Comparison of ENCODE assay signal across 19 cellular contexts in the genomic region with DNA sequence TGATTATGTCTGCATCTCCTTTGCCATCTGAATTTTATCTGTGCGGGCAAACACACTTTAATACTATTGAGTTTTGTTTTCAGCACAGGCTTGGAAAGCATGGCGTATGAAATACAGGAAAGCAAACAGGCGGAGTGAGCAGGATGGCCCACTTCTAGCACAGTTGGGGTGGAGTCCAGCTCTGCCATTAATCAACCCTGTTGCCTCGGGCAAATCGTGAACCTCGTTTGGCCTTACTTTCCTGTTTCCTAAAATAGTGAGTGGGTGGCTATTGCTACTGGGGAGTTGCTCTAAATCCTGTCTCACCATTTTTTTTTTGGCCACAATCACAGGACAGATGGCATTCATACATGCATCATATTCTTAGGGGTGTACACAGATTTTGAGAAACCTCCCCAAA.
"Had no signal": no experiment of that assay in that cellular context is flagged by ENCODE, and none has a peak within 500 bp of the region (broad histone marks: within the 10 kb centered on the region; RNA-seq: fewer than 3 reads in every experiment).

No MANE protein-coding gene starts in this region.

- H3K36me3 Mint-ChIP-seq: memory B cell, WTC11 had no signal

- H3K4me3 ChIP-seq: adrenal gland, breast epithelium, hepatocyte, upper lobe of left lung had no signal

- ATAC-seq: activated T-helper 17 cell treated with anti-CD3 and anti-CD28 coated beads, Interleukin-2, amount 50 U/mL, for 72 hours; left ventricle myocardium superior; right cardiac atrium; stimulated activated naive CD8-positive, alpha-beta T cell treated with anti-CD3 and anti-CD28 coated beads, Interleukin-15, Interleukin-2, amounts not matched to agents 100 U/mL and 50 U/mL, for 24 hours; WTC11 had no signal

- H3K4me3 Mint-ChIP-seq: activated naive CD8-positive, alpha-beta T cell; activated T-helper 17 cell treated with anti-CD3 and anti-CD28 coated beads, Interleukin-2, amount 50 U/mL, for 72 hours; dendritic cell treated with granulocyte-macrophage colony-stimulating factor and Interleukin-4, amounts not matched to agents 40 ng/mL and 50 ng/mL, for 4 days; memory B cell; nephron progenitor cell; WTC11 had no signal

- H3K27ac Mint-ChIP-seq: activated naive CD8-positive, alpha-beta T cell; activated T-helper 17 cell treated with anti-CD3 and anti-CD28 coated beads, Interleukin-2, amount 50 U/mL, for 72 hours; dendritic cell treated with granulocyte-macrophage colony-stimulating factor and Interleukin-4, amounts not matched to agents 40 ng/mL and 50 ng/mL, for 4 days; memory B cell; nephron progenitor cell; WTC11 had no signal

- DNase-seq: activated T-cell treated with anti-CD3 and anti-CD28 coated beads, Interleukin-2, amount 50 U/mL, for 1 hour; adrenal gland; effector CD4-positive, alpha-beta T cell; foreskin melanocyte; kidney glomerular epithelial cell; left ventricle myocardium superior; nephron progenitor cell; right cardiac atrium; stimulated activated CD4-positive, alpha-beta T cell treated with anti-CD3 and anti-CD28 coated beads, Interleukin-4, amount 100 ng/mL, for 4 hours; stimulated activated naive CD8-positive, alpha-beta T cell treated with anti-CD3 and anti-CD28 coated beads, Interleukin-15, Interleukin-2, amounts not matched to agents 100 U/mL and 50 U/mL, for 24 hours; T-helper 1 cell; upper lobe of left lung had no signal

- H3K4me1 Mint-ChIP-seq: activated T-helper 17 cell treated with anti-CD3 and anti-CD28 coated beads, Interleukin-2, amount 50 U/mL, for 72 hours; memory B cell; nephron progenitor cell had no signal

- H3K9me3 Mint-ChIP-seq: dendritic cell treated with granulocyte-macrophage colony-stimulating factor and Interleukin-4, amounts not matched to agents 40 ng/mL and 50 ng/mL, for 4 days; memory B cell had no signal

- H3K27me3 Mint-ChIP-seq: activated naive CD8-positive, alpha-beta T cell; activated T-helper 17 cell treated with anti-CD3 and anti-CD28 coated beads, Interleukin-2, amount 50 U/mL, for 72 hours; dendritic cell treated with granulocyte-macrophage colony-stimulating factor and Interleukin-4, amounts not matched to agents 40 ng/mL and 50 ng/mL, for 4 days had no signal
